Comparison of ENCODE assay signal across 25 cellular contexts in genomic region chr3:141434255-141434654, GRCh38. TPM values are rescaled to one million over a fixed set of nuclear protein-coding genes. Genes with fewer than 3 reads are reported as not detected.
DNase-seq lines count a peak whose midpoint lies in the region; ATAC-seq and TF ChIP-seq lines count a peak whose summit lies in the region.
"Had no signal": no experiment of that assay in that cellular context is flagged by ENCODE, and none has a peak within 500 bp of the region (broad histone marks: within the 10 kb centered on the region; RNA-seq: fewer than 3 reads in every experiment).

No MANE protein-coding gene starts in this region.

- no peak overlapping the region for H3K4me3 Mint-ChIP-seq in activated naive CD4-positive, alpha-beta T cell treated with anti-CD3 and anti-CD28 coated beads for 36 hours
- no peak overlapping the region for H3K4me3 Mint-ChIP-seq in activated naive CD4-positive, alpha-beta T cell treated with anti-CD3 and anti-CD28 coated beads, Interleukin-2, amount 10 ng/mL, durations not matched to agents 7 days and 5 days
- H3K4me3 Mint-ChIP-seq in type B pancreatic cell, result no peak overlapping the region
- H3K4me3 Mint-ChIP-seq: activated T-cell treated with anti-CD3 and anti-CD28 coated beads, Interleukin-2, amount 50 U/mL, for 72 hours; B cell; natural killer cell; stimulated activated effector memory CD8-positive, alpha-beta T cell treated with anti-CD3 and anti-CD28 coated beads, Interleukin-12 subunit alpha, Interleukin-12 subunit beta, amount 100 ng/mL, for 72 hours had no signal

- no peaks in the 10 kb centered on the region for H3K36me3 Mint-ChIP-seq in activated naive CD4-positive, alpha-beta T cell treated with anti-CD3 and anti-CD28 coated beads for 36 hours (ENCODE audit: low read depth)
- peaks cover 5% of the 10 kb centered on the region for H3K36me3 Mint-ChIP-seq in activated naive CD4-positive, alpha-beta T cell treated with anti-CD3 and anti-CD28 coated beads, Interleukin-2, amount 10 ng/mL, durations not matched to agents 7 days and 5 days
- peaks cover 8% of the 10 kb centered on the region for H3K36me3 Mint-ChIP-seq in type B pancreatic cell
- H3K36me3 Mint-ChIP-seq: activated naive CD4-positive, alpha-beta T cell treated with anti-CD3 and anti-CD28 coated beads, Interleukin-2, amount 50 U/mL, for 72 hours had no signal

- DNase-seq in activated naive CD4-positive, alpha-beta T cell treated with anti-CD3 and anti-CD28 coated beads for 36 hours, result no peak
- no peak for DNase-seq in activated naive CD4-positive, alpha-beta T cell treated with anti-CD3 and anti-CD28 coated beads, Interleukin-2, amount 10 ng/mL, durations not matched to agents 7 days and 5 days
- no peak for DNase-seq in type B pancreatic cell (ENCODE audit: extremely low spot score, unreplicated experiment)
- DNase-seq in stimulated activated CD4-positive, alpha-beta T cell treated with anti-CD3 and anti-CD28 coated beads, Interleukin-1b, Interleukin-23, amount 100 ng/mL, for 48 hours, result no peak
- DNase-seq in stimulated activated naive CD8-positive, alpha-beta T cell treated with anti-CD3 and anti-CD28 coated beads, Interleukin-15, Interleukin-2, amounts not matched to agents 100 U/mL and 50 U/mL, for 24 hours, result no peak
- DNase-seq in DMS53 treated with DMSO at 0.1 percent for 48 hours (lab: John Stamatoyannopoulos, UW; ENCODE audit: unreplicated experiment), result no peak
- DNase-seq: 8988T; activated CD4-positive, CD25-positive, alpha-beta regulatory T cell treated with anti-CD3 and anti-CD28 coated beads, Interleukin-2, amount 50 U/mL, for 72 hours; activated T-cell treated with anti-CD3 and anti-CD28 coated beads, Interleukin-2, amount 50 U/mL, for 72 hours; cerebellar nuclear complex; effector memory CD4-positive, alpha-beta T cell; esophagus squamous epithelium; GDM1; left colon; mesendoderm; natural killer cell; NCI-H1105; NCI-H524; ovary had no signal

- CTCF ChIA-PET in activated naive CD4-positive, alpha-beta T cell treated with anti-CD3 and anti-CD28 coated beads for 36 hours (lab: Charles Lee), result interaction anchor here (1.3 to 1.7 kb wide), 3 partner anchors 10 to 74 kb away, joined by 3 to 4 read pairs (median 4); no protein-coding TSS in a partner anchor
- CTCF ChIA-PET in activated naive CD4-positive, alpha-beta T cell treated with anti-CD3 and anti-CD28 coated beads, Interleukin-2, amount 10 ng/mL, durations not matched to agents 7 days and 5 days (lab: Charles Lee), result interaction anchor here (0.9 to 1.9 kb wide), 3 partner anchors 8 to 73 kb away, joined by 3 to 5 read pairs (median 4); no protein-coding TSS in a partner anchor

- peaks cover 0 to 15% of the 10 kb centered on the region in 2 donors for H3K36me3 ChIP-seq in gastroesophageal sphincter
- H3K36me3 ChIP-seq: HAP-1, ovary had no signal

- no peaks in the 10 kb centered on the region for H3K27me3 Mint-ChIP-seq in activated naive CD4-positive, alpha-beta T cell treated with anti-CD3 and anti-CD28 coated beads for 36 hours (ENCODE audit: low read depth)
- no peaks in the 10 kb centered on the region for H3K27me3 Mint-ChIP-seq in activated naive CD4-positive, alpha-beta T cell treated with anti-CD3 and anti-CD28 coated beads, Interleukin-2, amount 10 ng/mL, durations not matched to agents 7 days and 5 days
- no peaks in the 10 kb centered on the region for H3K27me3 Mint-ChIP-seq in type B pancreatic cell
- H3K27me3 Mint-ChIP-seq: B cell had no signal

- no peak for TF ChIP-seq EP300 in gastroesophageal sphincter (IDR thresholded peaks at IDR 0.05)

- no peaks in the 10 kb centered on the region for H3K27me3 ChIP-seq in gastroesophageal sphincter
- H3K27me3 ChIP-seq: esophagus squamous epithelium, ovary had no signal

- H3K9me3 ChIP-seq in gastroesophageal sphincter, result no peaks in the 10 kb centered on the region
- H3K9me3 ChIP-seq: esophagus squamous epithelium, HAP-1, ovary had no signal

- TF ChIP-seq POLR2A in gastroesophageal sphincter (IDR thresholded peaks at IDR 0.05), result no peak

- H3K4me1 ChIP-seq in gastroesophageal sphincter, result peaks cover 15 to 100% (median 20%) of the 10 kb centered on the region in 3 donors
- H3K4me1 ChIP-seq: HAP-1 had no signal

- TF ChIP-seq CTCF in gastroesophageal sphincter (IDR thresholded peaks at IDR 0.05) (no peak), type B pancreatic cell (conservative IDR thresholded peaks at IDR 0.05) (no peak)

- intact Hi-C loops in activated naive CD4-positive, alpha-beta T cell treated with anti-CD3 and anti-CD28 coated beads for 36 hours (cut with micrococcal nuclease), result no loop called here

- no peaks in the 10 kb centered on the region for H3K9me3 Mint-ChIP-seq in activated naive CD4-positive, alpha-beta T cell treated with anti-CD3 and anti-CD28 coated beads for 36 hours
- H3K9me3 Mint-ChIP-seq in activated naive CD4-positive, alpha-beta T cell treated with anti-CD3 and anti-CD28 coated beads, Interleukin-2, amount 10 ng/mL, durations not matched to agents 7 days and 5 days, result no peaks in the 10 kb centered on the region
- no peaks in the 10 kb centered on the region for H3K9me3 Mint-ChIP-seq in type B pancreatic cell
- H3K9me3 Mint-ChIP-seq: activated naive CD4-positive, alpha-beta T cell treated with anti-CD3 and anti-CD28 coated beads, Interleukin-2, amount 50 U/mL, for 72 hours; activated T-cell treated with anti-CD3 and anti-CD28 coated beads, Interleukin-2, amount 50 U/mL, for 72 hours; natural killer cell; stimulated activated effector memory CD8-positive, alpha-beta T cell treated with anti-CD3 and anti-CD28 coated beads, Interleukin-12 subunit alpha, Interleukin-12 subunit beta, amount 100 ng/mL, for 72 hours had no signal

- H3K27ac Mint-ChIP-seq in activated naive CD4-positive, alpha-beta T cell treated with anti-CD3 and anti-CD28 coated beads for 36 hours, result peak overlapping the region; percentile 60
- no peak overlapping the region for H3K27ac Mint-ChIP-seq in activated naive CD4-positive, alpha-beta T cell treated with anti-CD3 and anti-CD28 coated beads, Interleukin-2, amount 10 ng/mL, durations not matched to agents 7 days and 5 days
- peak overlapping the region; percentile 10 for H3K27ac Mint-ChIP-seq in type B pancreatic cell
- H3K27ac Mint-ChIP-seq: activated naive CD4-positive, alpha-beta T cell treated with anti-CD3 and anti-CD28 coated beads, Interleukin-2, amount 50 U/mL, for 72 hours; activated T-cell treated with anti-CD3 and anti-CD28 coated beads, Interleukin-2, amount 50 U/mL, for 72 hours; B cell; natural killer cell; stimulated activated effector memory CD8-positive, alpha-beta T cell treated with anti-CD3 and anti-CD28 coated beads, Interleukin-12 subunit alpha, Interleukin-12 subunit beta, amount 100 ng/mL, for 72 hours had no signal

- peaks cover 2% of the 10 kb centered on the region for H3K4me1 Mint-ChIP-seq in activated naive CD4-positive, alpha-beta T cell treated with anti-CD3 and anti-CD28 coated beads for 36 hours (ENCODE audit: low read depth)
- H3K4me1 Mint-ChIP-seq in activated naive CD4-positive, alpha-beta T cell treated with anti-CD3 and anti-CD28 coated beads, Interleukin-2, amount 10 ng/mL, durations not matched to agents 7 days and 5 days, result no peaks in the 10 kb centered on the region
- H3K4me1 Mint-ChIP-seq in type B pancreatic cell (ENCODE audit: unreplicated experiment), result peaks cover 34% of the 10 kb centered on the region

- ATAC-seq in HG02852 (IDR thresholded peaks at IDR 0.05; ENCODE audit: unreplicated experiment) (peak; percentile 45), gastroesophageal sphincter (no peak)
- no peak for ATAC-seq in stimulated activated naive CD8-positive, alpha-beta T cell treated with anti-CD3 and anti-CD28 coated beads, Interleukin-15, Interleukin-2, amounts not matched to agents 100 U/mL and 50 U/mL, for 24 hours
- ATAC-seq: activated naive CD4-positive, alpha-beta T cell treated with anti-CD3 and anti-CD28 coated beads, Interleukin-2, amount 50 U/mL, for 72 hours; activated T-cell treated with anti-CD3 and anti-CD28 coated beads, Interleukin-2, amount 50 U/mL, for 72 hours; left colon; natural killer cell; stimulated activated effector memory CD8-positive, alpha-beta T cell treated with anti-CD3 and anti-CD28 coated beads, Interleukin-12 subunit alpha, Interleukin-12 subunit beta, amount 100 ng/mL, for 72 hours had no signal

- whole genome bisulfite sequencing in gastroesophageal sphincter (ENCODE audit: low coverage in 1 of 2), 2 donors, result 65 to 94% methylated on average over 2 of the region's 2 CpGs

- peak overlapping the region; percentile 9 to 98 (median 88) for H3K27ac ChIP-seq in gastroesophageal sphincter
- H3K27ac ChIP-seq: ovary had no signal

- H3K4me3 ChIP-seq in gastroesophageal sphincter, result no peak overlapping the region
- H3K4me3 ChIP-seq: esophagus squamous epithelium, HAP-1, ovary had no signal

RNA-seq across cellular contexts. Expression of gene RASA2, which starts 52.6 kb away (rescaled TPM):
- 10 to 100 TPM; 24.0 to 27.5 TPM for total RNA-seq in activated naive CD4-positive, alpha-beta T cell treated with anti-CD3 and anti-CD28 coated beads for 36 hours
- 10 to 100 TPM; 10.6 to 15.5 (median 14.8) TPM for total RNA-seq in gastroesophageal sphincter
- 14.3 and 20.3 TPM in 2 replicates for total RNA-seq in type B pancreatic cell (ENCODE audit: low replicate concordance)
